ENCODE assay signal across 19 cellular contexts in the genomic region with DNA sequence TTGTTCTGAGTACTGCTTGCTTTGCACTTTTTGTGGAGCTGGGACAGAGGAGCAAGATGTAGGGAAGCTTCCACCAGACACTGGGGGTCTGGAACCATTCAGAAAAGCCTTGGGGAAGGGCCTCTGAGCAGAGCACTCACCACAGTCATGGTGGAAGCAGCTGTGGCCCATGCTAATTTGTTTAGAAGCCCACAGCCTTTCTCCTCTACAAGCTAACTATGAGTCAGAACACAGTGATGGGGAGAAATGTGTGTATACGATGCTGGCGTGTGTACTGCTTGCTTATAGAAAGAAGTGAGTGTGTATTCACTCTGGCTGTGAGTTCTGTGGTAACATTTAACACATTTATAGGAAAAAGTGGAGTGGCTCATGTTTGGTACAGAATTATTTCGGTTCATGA.
DNase-seq lines count a peak whose midpoint lies in the region; ATAC-seq and TF ChIP-seq lines count a peak whose summit lies in the region.
"Had no signal": no experiment of that assay in that cellular context is flagged by ENCODE, and none has a peak within 500 bp of the region (broad histone marks: within the 10 kb centered on the region; RNA-seq: fewer than 3 reads in every experiment).

No MANE protein-coding gene starts in this region.

- no peak overlapping the region for H3K4me3 ChIP-seq in testis
- H3K4me3 ChIP-seq: breast epithelium, dorsolateral prefrontal cortex had no signal

- TF ChIP-seq CTCF in testis (IDR thresholded peaks at IDR 0.05): no peak

- H3K9me3 ChIP-seq in testis: no peaks in the 10 kb centered on the region
- H3K9me3 ChIP-seq: breast epithelium had no signal

- H3K4me3 Mint-ChIP-seq in stimulated activated naive CD8-positive, alpha-beta T cell treated with anti-CD3 and anti-CD28 coated beads, Interleukin-15, amount 100 ng/mL, for 72 hours: no peak overlapping the region
- H3K4me3 Mint-ChIP-seq: activated naive CD4-positive, alpha-beta T cell treated with anti-CD3 and anti-CD28 coated beads, Interleukin-2, amount 50 U/mL, for 24 hours; neural crest cell had no signal

- no peak for TF ChIP-seq POLR2A in testis (IDR thresholded peaks at IDR 0.05)

- H3K4me1 Mint-ChIP-seq in stimulated activated naive CD8-positive, alpha-beta T cell treated with anti-CD3 and anti-CD28 coated beads, Interleukin-15, amount 100 ng/mL, for 72 hours: peaks cover 7% of the 10 kb centered on the region
- H3K4me1 Mint-ChIP-seq: activated naive CD4-positive, alpha-beta T cell treated with anti-CD3 and anti-CD28 coated beads, Interleukin-2, amount 50 U/mL, for 24 hours; neural crest cell had no signal

- H3K27ac ChIP-seq in testis: no peak overlapping the region
- H3K27ac ChIP-seq: breast epithelium, dorsolateral prefrontal cortex had no signal

- no peaks in the 10 kb centered on the region for H3K9me3 Mint-ChIP-seq in stimulated activated naive CD8-positive, alpha-beta T cell treated with anti-CD3 and anti-CD28 coated beads, Interleukin-15, amount 100 ng/mL, for 72 hours
- H3K9me3 Mint-ChIP-seq: activated naive CD4-positive, alpha-beta T cell treated with anti-CD3 and anti-CD28 coated beads, Interleukin-2, amount 50 U/mL, for 24 hours; neural crest cell had no signal

- H3K4me1 ChIP-seq in testis: no peaks in the 10 kb centered on the region
- H3K4me1 ChIP-seq: breast epithelium had no signal

- 95 to 96% methylated on average over 3 of the region's 3 CpGs for WGBS in testis, 2 donors

- H3K27me3 ChIP-seq in testis: no peaks in the 10 kb centered on the region
- H3K27me3 ChIP-seq: breast epithelium, dorsolateral prefrontal cortex had no signal

- H3K27me3 Mint-ChIP-seq in stimulated activated naive CD8-positive, alpha-beta T cell treated with anti-CD3 and anti-CD28 coated beads, Interleukin-15, amount 100 ng/mL, for 72 hours: peaks cover 18% of the 10 kb centered on the region
- H3K27me3 Mint-ChIP-seq: activated naive CD4-positive, alpha-beta T cell treated with anti-CD3 and anti-CD28 coated beads, Interleukin-2, amount 50 U/mL, for 24 hours had no signal

- no peak overlapping the region for H3K27ac Mint-ChIP-seq in stimulated activated naive CD8-positive, alpha-beta T cell treated with anti-CD3 and anti-CD28 coated beads, Interleukin-15, amount 100 ng/mL, for 72 hours
- H3K27ac Mint-ChIP-seq: activated naive CD4-positive, alpha-beta T cell treated with anti-CD3 and anti-CD28 coated beads, Interleukin-2, amount 50 U/mL, for 24 hours had no signal

- ATAC-seq in GM18858 (IDR thresholded peaks at IDR 0.05; ENCODE audit: unreplicated experiment): peak; percentile 47
- ATAC-seq in GM21390 (IDR thresholded peaks at IDR 0.05; ENCODE audit: unreplicated experiment): peak; percentile 49
- peak; percentile 72 for ATAC-seq in HG02938 (IDR thresholded peaks at IDR 0.05; ENCODE audit: unreplicated experiment)
- peak; percentile 65 for ATAC-seq in HG03521 (IDR thresholded peaks at IDR 0.05; ENCODE audit: unreplicated experiment)
- ATAC-seq in stimulated activated naive CD8-positive, alpha-beta T cell treated with anti-CD3 and anti-CD28 coated beads, Interleukin-15, amount 100 ng/mL, for 72 hours: no peak
- ATAC-seq: esophagus mucosa had no signal

- DNase-seq in testis (no peak), DMS153 treated with DMSO at 0.1 percent for 48 hours (lab: John Stamatoyannopoulos, UW; ENCODE audit: unreplicated experiment) (no peak), superior temporal gyrus (ENCODE audit: extremely low spot score) (no peak)
- no peak for DNase-seq in stimulated activated naive CD8-positive, alpha-beta T cell treated with anti-CD3 and anti-CD28 coated beads, Interleukin-15, amount 100 ng/mL, for 72 hours
- DNase-seq: dorsolateral prefrontal cortex, head of caudate nucleus, mesendoderm, NCI-H1436 treated with DMSO at 0.1 percent for 48 hours, NCI-H226, retina, SHP77 had no signal

- no peaks in the 10 kb centered on the region for H3K36me3 ChIP-seq in testis (ENCODE audit: low read depth, missing control alignments)
- H3K36me3 ChIP-seq: breast epithelium had no signal

- intact Hi-C loops in testis (cut with DNase I; ENCODE audit: low total_unique reads): no loop called here
